Comparison of ENCODE assay signal across 9 cellular contexts in genomic region chr16:2926660-2927646, GRCh38. TPM values are rescaled to one million over a fixed set of nuclear protein-coding genes. Genes with fewer than 3 reads are reported as not detected.
DNase-seq lines count a peak whose midpoint lies in the region; ATAC-seq and TF ChIP-seq lines count a peak whose summit lies in the region.
"Had no signal": no experiment of that assay in that cellular context is flagged by ENCODE, and none has a peak within 500 bp of the region (broad histone marks: within the 10 kb centered on the region; RNA-seq: fewer than 3 reads in every experiment).

No MANE protein-coding gene starts in this region.

- TF ChIP-seq CTCF in Calu3 (IDR thresholded peaks at IDR 0.05; ENCODE audit: unreplicated experiment) (peak; percentile 92), cardiac fibroblast (IDR thresholded peaks at IDR 0.05; ENCODE audit: low read depth, low read length) (peak; percentile 85)

- ATAC-seq in HG02852 (IDR thresholded peaks at IDR 0.05; ENCODE audit: unreplicated experiment) (peak; percentile 45), HG03196 (IDR thresholded peaks at IDR 0.05; ENCODE audit: unreplicated experiment) (no peak)
- peak; percentile 99 for ATAC-seq in activated CD4-positive, CD25-positive, alpha-beta regulatory T cell treated with anti-CD3 and anti-CD28 coated beads, Interleukin-2, amount 50 U/mL, for 24 hours

- H3K4me3 ChIP-seq in cardiac fibroblast (replicated peaks in 1 of 2; ENCODE audit: low read depth in 2 of 2, low read length in 2 of 2) = no peak overlapping the region

- H3K27me3 Mint-ChIP-seq in Calu3 (ENCODE audit: unreplicated experiment) = no peaks in the 10 kb centered on the region

- no TSS peak for BruUV-seq in Calu3 (replicated peaks; lab: Mats Ljungman, UMichigan)

- H3K9me3 Mint-ChIP-seq in Calu3 (ENCODE audit: low read depth, unreplicated experiment) = no peaks in the 10 kb centered on the region

- DNase-seq in Calu3 (peak; percentile 91), NCI-H446 treated with DMSO at 0.1 percent for 48 hours (lab: John Stamatoyannopoulos, UW) (peak; percentile 63), cardiac fibroblast (ENCODE audit: low read depth in 2 of 2) (peak; percentile 90 to 91), kidney glomerular epithelial cell (lab: John Stamatoyannopoulos, UW) (peak; percentile 54)
- peak; percentile 68 to 73 for DNase-seq in stimulated activated CD4-positive, alpha-beta T cell treated with anti-CD3 and anti-CD28 coated beads, Interleukin-1b, Interleukin-23, amount 100 ng/mL, for 1 hour (ENCODE audit: low read depth in 2 of 2)

- H3K4me1 Mint-ChIP-seq in Calu3 (ENCODE audit: low read depth, unreplicated experiment) = peaks cover 15% of the 10 kb centered on the region

- intact Hi-C loops in Calu3 (cut with micrococcal nuclease; ENCODE audit: unreplicated experiment) = no loop called here

- CTCF ChIA-PET in Calu3 (lab: Charles Lee) = interaction anchor here (0.6 to 1.8 kb wide), 14 partner anchors 12 to 482 kb away, joined by 3 to 8 read pairs (median 5); partner anchors contain the start of genes FLYWCH1, FLYWCH2 and ZNF213

- peaks cover 8% of the 10 kb centered on the region for H3K36me3 Mint-ChIP-seq in Calu3 (ENCODE audit: insufficient read depth, unreplicated experiment)

- H3K4me3 Mint-ChIP-seq in Calu3 (ENCODE audit: low read depth, unreplicated experiment) = peak overlapping the region; percentile 14

- H3K27ac Mint-ChIP-seq in Calu3 (ENCODE audit: unreplicated experiment) = peak overlapping the region; percentile 47

RNA-seq across cellular contexts. Expression of gene FLYWCH1, which starts 15.2 kb away (rescaled TPM):
- total RNA-seq in Calu3 (2022) = 34.8 and 36.8 TPM in 2 replicates

RNA-seq across cellular contexts. Expression of gene KREMEN2, which starts 37.1 kb away (rescaled TPM):
- 0.51 TPM in 1 of 2 replicates, not detected in the other for total RNA-seq in Calu3 (2022)
- total RNA-seq: T-helper 2 cell treated with Interferon-gamma antibody and Interleukin-4, amounts not matched to agents 100 ng/mL and 5 ng/mL, for 36 hours had no signal

RNA-seq across cellular contexts. Expression of gene PAQR4, which starts 42.2 kb away (rescaled TPM):
- total RNA-seq in Calu3 (2022) = 51.0 and 56.0 TPM in 2 replicates

RNA-seq across cellular contexts. Expression of gene FLYWCH2, which starts 43.9 kb away (rescaled TPM):
- 10.8 and 13.0 TPM in 2 replicates for total RNA-seq in Calu3 (2022)

RNA-seq across cellular contexts. Expression of gene PKMYT1, which starts 53.3 kb away (rescaled TPM):
- 91.2 and 107 TPM in 2 replicates for total RNA-seq in Calu3 (2022)
